In genomic region chr16:72092832-72093447, GRCh38 we compare ENCODE assay signal across 2 cellular contexts.
TF ChIP-seq lines count a peak whose summit lies in the region.

No MANE protein-coding gene starts in this region.

TF ChIP-seq in A549, 52 proteins besides CTCF, POLR2A, EP300 and RAD21:
- TF ChIP-seq PHF8 (IDR thresholded peaks at IDR 0.05; ENCODE audit: borderline replicate concordance, low read depth) (peak; percentile 64; the same call in 1 of the 2 replicates), MAX (IDR thresholded peaks at IDR 0.05) (0 out of 2 replicates have a peak, but pooled peaks have one; percentile 14), JUN (IDR thresholded peaks at IDR 0.05) (no peak)

TF ChIP-seq in H1, 55 proteins besides CTCF, POLR2A, EP300 and RAD21:
- TF ChIP-seq KDM5A (IDR thresholded peaks at IDR 0.05; ENCODE audit: low read length) (no peak), RXRA (IDR thresholded peaks at IDR 0.05; ENCODE audit: insufficient read depth, low read depth, low read length) (no peak), ATF2 (IDR thresholded peaks at IDR 0.05; ENCODE audit: low read length) (no peak), HDAC6 (IDR thresholded peaks at IDR 0.05; ENCODE audit: low read depth, low read length) (no peak), ASH2L (IDR thresholded peaks at IDR 0.05; ENCODE audit: low read length) (peak; percentile 76), RNF2 (IDR thresholded peaks at IDR 0.05; ENCODE audit: borderline replicate concordance, low read depth, low read length, missing control alignments, poor library complexity, severe bottlenecking) (no peak), YY1 (IDR thresholded peaks at IDR 0.05; ENCODE audit: low read depth, low read length) (no peak), KDM4A (IDR thresholded peaks at IDR 0.05; ENCODE audit: low read depth, low read length, severe bottlenecking) (peak; percentile 26), CHD2 (IDR thresholded peaks at IDR 0.05; ENCODE audit: low read length) (no peak), SAP30 (IDR thresholded peaks at IDR 0.05; ENCODE audit: insufficient read depth, insufficient replicate concordance, low read length) (peak; percentile 93), BRCA1 (IDR thresholded peaks at IDR 0.05; ENCODE audit: low read depth, low read length) (no peak), POLR2AphosphoS5 (IDR thresholded peaks at IDR 0.05; ENCODE audit: low read depth, low read length) (0 out of 2 replicates have a peak, but pooled peaks have one; percentile 0), HDAC2 (IDR thresholded peaks at IDR 0.05; ENCODE audit: borderline replicate concordance in 1 of 2, low read depth in 2 of 2, low read length in 2 of 2) (peak in 1 of 2 experiments; percentile 90; a peak in 1 of 4 replicates)
